ENCODE assay signal across 8 cellular contexts in genomic region chr1:93907718-93908117, GRCh38. TPM values are rescaled to one million over a fixed set of nuclear protein-coding genes. Genes with fewer than 3 reads are reported as not detected.
DNase-seq lines count a peak whose midpoint lies in the region; ATAC-seq and TF ChIP-seq lines count a peak whose summit lies in the region.

No MANE protein-coding gene starts in this region.

- POLR2A ChIA-PET in PC-9 (lab: Charles Lee; ENCODE audit: unreplicated experiment), result interaction anchor here (0.6 kb wide), 2 partner anchors 58 to 81 kb away, joined by 3 to 5 read pairs; no protein-coding TSS in a partner anchor

- peak overlapping the region; percentile 38 for H3K27ac Mint-ChIP-seq in activated naive CD4-positive, alpha-beta T cell treated with anti-CD3 and anti-CD28 coated beads, Interleukin-2, amount 50 U/mL, for 24 hours

- H3K9me3 Mint-ChIP-seq in activated naive CD4-positive, alpha-beta T cell treated with anti-CD3 and anti-CD28 coated beads, Interleukin-2, amount 50 U/mL, for 24 hours, result no peaks in the 10 kb centered on the region

- no peak for ATAC-seq in HG03025 (IDR thresholded peaks at IDR 0.05; ENCODE audit: low FRiP score, unreplicated experiment)
- no peak for ATAC-seq in HG03095 (IDR thresholded peaks at IDR 0.05; ENCODE audit: unreplicated experiment)

- H3K27me3 ChIP-seq in PC-9 (ENCODE audit: insufficient read depth, low read depth) (no peaks in the 10 kb centered on the region), duodenal mucosa (ENCODE audit: control insufficient read depth in 1 of 2, insufficient read depth in 2 of 2, low read length in 2 of 2) (no peaks in the 10 kb centered on the region), neutrophil (no peaks in the 10 kb centered on the region)

- peaks cover 50% of the 10 kb centered on the region for H4K20me1 ChIP-seq in PC-9 (ENCODE audit: insufficient read depth)

- no peaks in the 10 kb centered on the region; the same call in 1 of the 2 replicates for H3K9me3 ChIP-seq in PC-9 (ENCODE audit: insufficient read depth, low read depth)
- no peaks in the 10 kb centered on the region for H3K9me3 ChIP-seq in duodenal mucosa (ENCODE audit: control insufficient read depth in 1 of 2, low read length in 2 of 2)
- H3K9me3 ChIP-seq in neutrophil, result no peaks in the 10 kb centered on the region

- H3K4me2 ChIP-seq in PC-9, result peak overlapping the region; percentile 92

- no peak overlapping the region for H2AFZ ChIP-seq in PC-9

- intact Hi-C loops in PC-9 (cut with micrococcal nuclease; ENCODE audit: unreplicated experiment), result loop anchor here (5.0 kb wide), 1 partner anchor 900 kb away; no protein-coding TSS in a partner anchor

- DNase-seq in activated naive CD4-positive, alpha-beta T cell treated with Interleukin-2 at 50 U/mL for 16 hours, result no peak
- DNase-seq in PC-9 (peak in 1 of 2 experiments; percentile 54), germinal center (ENCODE audit: low spot score) (no peak)

- peaks cover 2% of the 10 kb centered on the region for H3K36me3 Mint-ChIP-seq in activated naive CD4-positive, alpha-beta T cell treated with anti-CD3 and anti-CD28 coated beads, Interleukin-2, amount 50 U/mL, for 24 hours

- CTCF ChIA-PET in PC-9 (lab: Charles Lee), result interaction anchor here (0.6 kb wide), 1 partner anchor 23 kb away, joined by 3 read pairs; no protein-coding TSS in a partner anchor

- peaks cover 46% of the 10 kb centered on the region for H3K4me1 Mint-ChIP-seq in activated naive CD4-positive, alpha-beta T cell treated with anti-CD3 and anti-CD28 coated beads, Interleukin-2, amount 50 U/mL, for 24 hours

- H3K79me2 ChIP-seq in PC-9 (ENCODE audit: low read depth), result peaks cover 69% of the 10 kb centered on the region

- no TSS peak for BruUV-seq in PC-9 (replicated peaks; lab: Mats Ljungman, UMichigan)

- H3K4me1 ChIP-seq in PC-9 (replicated peaks; ENCODE audit: insufficient read depth) (peaks cover 42% of the 10 kb centered on the region), duodenal mucosa (ENCODE audit: control insufficient read depth in 1 of 2, insufficient read depth in 2 of 2, low read length in 2 of 2) (peaks cover 31 to 35% of the 10 kb centered on the region in 2 donors), neutrophil (ENCODE audit: control insufficient read depth in 1 of 2, insufficient read depth in 1 of 2, low read depth in 1 of 2, low read length in 1 of 2) (peaks cover 58 to 62% of the 10 kb centered on the region in 2 experiments)

- H3K9me2 ChIP-seq in PC-9 (ENCODE audit: insufficient read depth), result no peaks in the 10 kb centered on the region

- H3F3A ChIP-seq in PC-9 (ENCODE audit: insufficient read depth, low read depth), result peaks cover 32% of the 10 kb centered on the region

- H3K27me3 Mint-ChIP-seq in activated naive CD4-positive, alpha-beta T cell treated with anti-CD3 and anti-CD28 coated beads, Interleukin-2, amount 50 U/mL, for 24 hours, result no peaks in the 10 kb centered on the region

- H3K36me3 ChIP-seq in PC-9 (ENCODE audit: low read depth) (peaks cover 41% of the 10 kb centered on the region), duodenal mucosa (ENCODE audit: control insufficient read depth in 1 of 2, insufficient read depth in 2 of 2, low read length in 2 of 2) (no peaks in the 10 kb centered on the region), neutrophil (no peaks in the 10 kb centered on the region)

- peak overlapping the region in 1 of 2 donors; percentile 49 for H3K9ac ChIP-seq in duodenal mucosa (ENCODE audit: low read depth in 1 of 2, low read length in 2 of 2)

- H3K27ac ChIP-seq in PC-9, result peak overlapping the region; percentile 80
- no peak overlapping the region for H3K27ac ChIP-seq in duodenal mucosa (ENCODE audit: low read depth, low read length)
- peak overlapping the region; percentile 94 for H3K27ac ChIP-seq in neutrophil

- peak overlapping the region; percentile 97 for H3K4me3 Mint-ChIP-seq in activated naive CD4-positive, alpha-beta T cell treated with anti-CD3 and anti-CD28 coated beads, Interleukin-2, amount 50 U/mL, for 24 hours

- TF ChIP-seq CTCF in PC-9 (conservative IDR thresholded peaks at IDR 0.05) (no peak), neutrophil (IDR thresholded peaks at IDR 0.05) (no peak)

- H3K4me3 ChIP-seq in PC-9 (peak overlapping the region; percentile 68), duodenal mucosa (ENCODE audit: low read depth in 1 of 2, low read length in 2 of 2) (peak overlapping the region; percentile 75 to 84), neutrophil (ENCODE audit: low read depth in 1 of 2, low read length in 1 of 2) (peak overlapping the region in 1 of 2 experiments; percentile 81)

RNA-seq across cellular contexts. Expression of gene GCLM, which starts 1.5 kb away (rescaled TPM):
- total RNA-seq in PC-9 (2021), result 270 and 272 TPM in 2 replicates

RNA-seq across cellular contexts. Expression of gene DNTTIP2, which starts 28.7 kb away (rescaled TPM):
- 85.7 and 93.4 TPM in 2 replicates for total RNA-seq in PC-9 (2021)
